Comparison of ENCODE assay signal across 9 cellular contexts in genomic region chr2:238290079-238290478, GRCh38. TPM values are rescaled to one million over a fixed set of nuclear protein-coding genes. Genes with fewer than 3 reads are reported as not detected.
DNase-seq lines count a peak whose midpoint lies in the region; ATAC-seq and TF ChIP-seq lines count a peak whose summit lies in the region.
"Had no signal": no experiment of that assay in that cellular context is flagged by ENCODE, and none has a peak within 500 bp of the region (broad histone marks: within the 10 kb centered on the region; RNA-seq: fewer than 3 reads in every experiment).

No MANE protein-coding gene starts in this region.

- H3K36me3 ChIP-seq in PC-9 (ENCODE audit: low read depth) (no peaks in the 10 kb centered on the region), mucosa of stomach (ENCODE audit: control insufficient read depth, insufficient read depth, low read length) (no peaks in the 10 kb centered on the region)

- peak overlapping the region; percentile 82 for H3K9ac ChIP-seq in mucosa of stomach (ENCODE audit: low read length)

- intact Hi-C loops in PC-9 (cut with micrococcal nuclease; ENCODE audit: unreplicated experiment): no loop called here

- POLR2A ChIA-PET in PC-9 (lab: Charles Lee; ENCODE audit: unreplicated experiment): interaction anchor here (0.5 to 0.8 kb wide), 9 partner anchors 10 to 990 kb away, joined by 3 to 16 read pairs (median 7); no protein-coding TSS in a partner anchor

- CTCF ChIA-PET in PC-9 (lab: Charles Lee): interaction anchor here (0.6 to 1.3 kb wide), 4 partner anchors 26 to 456 kb away, joined by 3 to 9 read pairs (median 4); no protein-coding TSS in a partner anchor

- H3K27ac Mint-ChIP-seq in IgD-negative memory B cell: peak overlapping the region; percentile 71 to 98 (median 86)
- H3K27ac Mint-ChIP-seq in chondrocyte (ENCODE audit: unreplicated experiment): no peak overlapping the region

- no peaks in the 10 kb centered on the region for H3K9me3 Mint-ChIP-seq in IgD-negative memory B cell
- H3K9me3 Mint-ChIP-seq in chondrocyte (ENCODE audit: low read depth): no peaks in the 10 kb centered on the region

- BruUV-seq in PC-9 (replicated peaks; lab: Mats Ljungman, UMichigan): no TSS peak

- H3K4me3 ChIP-seq in PC-9 (no peak overlapping the region), mucosa of stomach (ENCODE audit: low read length) (peak overlapping the region; percentile 47)

- no peak overlapping the region for H3K27ac ChIP-seq in PC-9

- TF ChIP-seq CTCF in PC-9 (conservative IDR thresholded peaks at IDR 0.05): no peak
- TF ChIP-seq CTCF in chondrocyte (IDR thresholded peaks at IDR 0.05): no peak

- H4K20me1 ChIP-seq in PC-9 (ENCODE audit: insufficient read depth): no peaks in the 10 kb centered on the region

- DNase-seq in PC-9 (peak; percentile 92 to 96), chondrocyte (ENCODE audit: low spot score) (peak; percentile 57), NCI-H1105 (lab: John Stamatoyannopoulos, UW) (no peak), NCI-H1092 (lab: John Stamatoyannopoulos, UW) (no peak), ecto neural progenitor cell (ENCODE audit: low spot score) (no peak)

- no peaks in the 10 kb centered on the region for H3K36me3 Mint-ChIP-seq in IgD-negative memory B cell
- H3K36me3 Mint-ChIP-seq in chondrocyte (ENCODE audit: low read depth): no peaks in the 10 kb centered on the region

- H3K27me3 Mint-ChIP-seq in IgD-negative memory B cell (no peaks in the 10 kb centered on the region), chondrocyte (ENCODE audit: low read depth) (peaks cover 8% of the 10 kb centered on the region)

- no peaks in the 10 kb centered on the region for H3K9me3 ChIP-seq in PC-9 (ENCODE audit: insufficient read depth, low read depth)
- no peaks in the 10 kb centered on the region for H3K9me3 ChIP-seq in mucosa of stomach (ENCODE audit: control insufficient read depth, low read length)

- H3K27me3 ChIP-seq in PC-9 (ENCODE audit: insufficient read depth, low read depth) (peaks cover 8% of the 10 kb centered on the region; the same call in 1 of the 2 replicates), mucosa of stomach (ENCODE audit: control insufficient read depth, insufficient read depth, low read length) (no peaks in the 10 kb centered on the region)

- H3K4me1 ChIP-seq in PC-9 (replicated peaks; ENCODE audit: insufficient read depth) (peaks cover 46% of the 10 kb centered on the region), mucosa of stomach (ENCODE audit: control insufficient read depth, insufficient read depth, low read length) (peaks cover 66% of the 10 kb centered on the region)

- H3K79me2 ChIP-seq in PC-9 (ENCODE audit: low read depth): peaks cover 19% of the 10 kb centered on the region

- no peak for ATAC-seq in HG02588 (IDR thresholded peaks at IDR 0.05; ENCODE audit: unreplicated experiment)
- ATAC-seq: Panc1 had no signal

- no peak overlapping the region for H2AFZ ChIP-seq in PC-9

- H3K4me3 Mint-ChIP-seq in IgD-negative memory B cell (peak overlapping the region; percentile 91 to 98 (median 96)), chondrocyte (ENCODE audit: unreplicated experiment) (peak overlapping the region; percentile 25)

- no peaks in the 10 kb centered on the region for H3K9me2 ChIP-seq in PC-9 (ENCODE audit: insufficient read depth)

- H3K4me1 Mint-ChIP-seq in IgD-negative memory B cell (peaks cover 16 to 21% (median 20%) of the 10 kb centered on the region in 3 donors), chondrocyte (ENCODE audit: low read depth) (peaks cover 33% of the 10 kb centered on the region)

- peaks cover 42% of the 10 kb centered on the region for H3F3A ChIP-seq in PC-9 (ENCODE audit: insufficient read depth, low read depth)

- peak overlapping the region; percentile 95 for H3K4me2 ChIP-seq in PC-9

RNA-seq across cellular contexts. Expression of gene PER2, which starts 1.7 kb away (rescaled TPM):
- 9.4 TPM for polyA plus RNA-seq in IgD-negative memory B cell
- total RNA-seq in PC-9 (2021) (18.9 and 22.9 TPM in 2 replicates), chondrocyte (2.7 to 3.3 TPM (median 2.9 TPM) in 3 replicates)

RNA-seq across cellular contexts. Expression of gene TRAF3IP1, which starts 30.2 kb away (rescaled TPM):
- 6.6 TPM for polyA plus RNA-seq in IgD-negative memory B cell
- 50.2 and 51.7 TPM in 2 replicates for total RNA-seq in PC-9 (2021)
- 15.1 to 21.1 TPM (median 15.8 TPM) in 3 replicates for total RNA-seq in chondrocyte

RNA-seq across cellular contexts. Expression of gene HES6, which starts 50.2 kb away (rescaled TPM):
- polyA plus RNA-seq in IgD-negative memory B cell: 3.3 TPM
- total RNA-seq in PC-9 (2021): 8.4 and 14.3 TPM in 2 replicates
- total RNA-seq in chondrocyte: 16.2 to 33.3 TPM (median 16.5 TPM) in 3 replicates

Comparison
In these comparisons a context has a peak if more than half of its experiments do, and no peak if none do; other contexts are left out.
1. DNase-seq: peak in PC-9 (2 of 2) and chondrocyte (single experiment); none in NCI-H1105 (single experiment), NCI-H1092 (single experiment) and ecto neural progenitor cell (single experiment).